Comparison of ENCODE assay signal across 23 cellular contexts in genomic region chrX:8914636-8915035, GRCh38.
"Had no signal": no experiment of that assay in that cellular context is flagged by ENCODE, and none has a peak within 500 bp of the region (broad histone marks: within the 10 kb centered on the region; RNA-seq: fewer than 3 reads in every experiment).

No MANE protein-coding gene starts in this region.

- H3K36me3 ChIP-seq: esophagus squamous epithelium had no signal

- H3K4me1 Mint-ChIP-seq: activated CD4-positive, alpha-beta memory T cell treated with anti-CD3 and anti-CD28 coated beads, Interleukin-2, amount 10 ng/mL, durations not matched to agents 7 days and 5 days; activated CD8-positive, alpha-beta memory T cell treated with anti-CD3 and anti-CD28 coated beads, Interleukin-2, amount 10 ng/mL, durations not matched to agents 7 days and 5 days; activated naive CD8-positive, alpha-beta T cell treated with anti-CD3 and anti-CD28 coated beads, Interleukin-2, amount 50 U/mL, for 24 hours; mesothelial cell of epicardium had no signal

- H3K9me3 ChIP-seq: esophagus squamous epithelium had no signal

- H3K9me3 Mint-ChIP-seq: activated CD4-positive, alpha-beta memory T cell treated with anti-CD3 and anti-CD28 coated beads, Interleukin-2, amount 10 ng/mL, durations not matched to agents 7 days and 5 days; activated naive CD4-positive, alpha-beta T cell treated with anti-CD3 and anti-CD28 coated beads for 36 hours; activated naive CD8-positive, alpha-beta T cell treated with anti-CD3 and anti-CD28 coated beads, Interleukin-2, amount 50 U/mL, for 24 hours; dendritic cell treated with granulocyte-macrophage colony-stimulating factor and Interleukin-4, amounts not matched to agents 40 ng/mL and 50 ng/mL, for 4 days had no signal

- H3K36me3 Mint-ChIP-seq: activated CD8-positive, alpha-beta memory T cell treated with anti-CD3 and anti-CD28 coated beads, Interleukin-2, amount 10 ng/mL, durations not matched to agents 7 days and 5 days; mesothelial cell of epicardium had no signal

- DNase-seq: activated CD4-positive, alpha-beta memory T cell treated with anti-CD3 and anti-CD28 coated beads, Interleukin-2, amount 10 ng/mL, durations not matched to agents 7 days and 5 days; activated CD4-positive, alpha-beta T cell treated with anti-CD3 and anti-CD28 coated beads for 48 hours; activated CD4-positive, CD25-positive, alpha-beta regulatory T cell; activated CD8-positive, alpha-beta memory T cell treated with anti-CD3 and anti-CD28 coated beads, Interleukin-2, amount 10 ng/mL, durations not matched to agents 7 days and 5 days; activated naive CD4-positive, alpha-beta T cell treated with anti-CD3 and anti-CD28 coated beads for 36 hours; activated naive CD8-positive, alpha-beta T cell treated with anti-CD3 and anti-CD28 coated beads, Interleukin-2, amount 50 U/mL, for 24 hours; activated T-cell treated with anti-CD3 and anti-CD28 coated beads, Interleukin-2, amount 50 U/mL, for 1 hour; cerebellar nuclear complex; effector memory CD4-positive, alpha-beta T cell; esophagus squamous epithelium; hippocampal formation; occipital lobe; retina; stimulated activated CD4-positive, alpha-beta T cell treated with anti-CD3 and anti-CD28 coated beads, Interleukin-15, amount 100 ng/mL, for 24 hours; stimulated activated CD4-positive, alpha-beta T cell treated with anti-CD3 and anti-CD28 coated beads, Interleukin-4, amount 100 ng/mL, for 1 hour; T1000 had no signal

- H3K27me3 ChIP-seq: esophagus squamous epithelium had no signal

- FAIRE-seq: endothelial cell of umbilical vein, islet of Langerhans, urothelium cell line had no signal

- H3K4me1 ChIP-seq: esophagus squamous epithelium had no signal

- H3K4me3 ChIP-seq: esophagus squamous epithelium, lung, skin epidermis had no signal

- ATAC-seq: activated CD8-positive, alpha-beta memory T cell treated with anti-CD3 and anti-CD28 coated beads, Interleukin-2, amount 10 ng/mL, durations not matched to agents 7 days and 5 days; activated naive CD8-positive, alpha-beta T cell treated with anti-CD3 and anti-CD28 coated beads, Interleukin-2, amount 50 U/mL, for 24 hours had no signal

- H3K27ac ChIP-seq: skin epidermis had no signal

- H3K4me3 Mint-ChIP-seq: activated CD4-positive, alpha-beta memory T cell treated with anti-CD3 and anti-CD28 coated beads, Interleukin-2, amount 10 ng/mL, durations not matched to agents 7 days and 5 days; activated CD8-positive, alpha-beta memory T cell treated with anti-CD3 and anti-CD28 coated beads, Interleukin-2, amount 10 ng/mL, durations not matched to agents 7 days and 5 days; activated naive CD4-positive, alpha-beta T cell treated with anti-CD3 and anti-CD28 coated beads for 36 hours; activated naive CD8-positive, alpha-beta T cell treated with anti-CD3 and anti-CD28 coated beads, Interleukin-2, amount 50 U/mL, for 24 hours; dendritic cell treated with granulocyte-macrophage colony-stimulating factor and Interleukin-4, amounts not matched to agents 40 ng/mL and 50 ng/mL, for 4 days; mesothelial cell of epicardium had no signal

- H3K27ac Mint-ChIP-seq: activated CD4-positive, alpha-beta memory T cell treated with anti-CD3 and anti-CD28 coated beads, Interleukin-2, amount 10 ng/mL, durations not matched to agents 7 days and 5 days; activated CD8-positive, alpha-beta memory T cell treated with anti-CD3 and anti-CD28 coated beads, Interleukin-2, amount 10 ng/mL, durations not matched to agents 7 days and 5 days; activated naive CD4-positive, alpha-beta T cell treated with anti-CD3 and anti-CD28 coated beads for 36 hours; activated naive CD8-positive, alpha-beta T cell treated with anti-CD3 and anti-CD28 coated beads, Interleukin-2, amount 50 U/mL, for 24 hours; dendritic cell treated with granulocyte-macrophage colony-stimulating factor and Interleukin-4, amounts not matched to agents 40 ng/mL and 50 ng/mL, for 4 days; mesothelial cell of epicardium had no signal
